Comparison of ENCODE assay signal across 1 cellular context in genomic region chr19:12113121-12113520, GRCh38.
TF ChIP-seq lines count a peak whose summit lies in the region.

No MANE protein-coding gene starts in this region.

TF ChIP-seq in K562, 482 proteins besides CTCF, POLR2A, EP300 and RAD21:
- no peak for TF ChIP-seq ZNF584 (CRISPR knock-in tag; IDR thresholded peaks at IDR 0.05; ENCODE audit: low read depth)
- TF ChIP-seq MTF1 (CRISPR knock-in tag; IDR thresholded peaks at IDR 0.05; ENCODE audit: borderline replicate concordance) = no peak
- no peak for TF ChIP-seq ZNF586 (CRISPR knock-in tag; conservative IDR thresholded peaks at IDR 0.05)
- no peak for TF ChIP-seq ELK3 (CRISPR knock-in tag; IDR thresholded peaks at IDR 0.05)
- TF ChIP-seq AFF1 (IDR thresholded peaks at IDR 0.05; ENCODE audit: low read depth in 1 of 2, partially characterized antibody in 2 of 2) = no peak
- TF ChIP-seq ZFP36 (IDR thresholded peaks at IDR 0.05; ENCODE audit: low read depth, low read length, partially characterized antibody) = no peak
- no peak for TF ChIP-seq SIRT6 (IDR thresholded peaks at IDR 0.05; ENCODE audit: low read depth, low read length)
- TF ChIP-seq NFRKB (IDR thresholded peaks at IDR 0.05; ENCODE audit: low read depth) = no peak
- no peak for TF ChIP-seq COPS2 (conservative IDR thresholded peaks at IDR 0.05)
- no peak for TF ChIP-seq PML (IDR thresholded peaks at IDR 0.05; ENCODE audit: low read length)
- no peak for TF ChIP-seq ZBTB8A (IDR thresholded peaks at IDR 0.05; ENCODE audit: partially characterized antibody)
- no peak for TF ChIP-seq CHAMP1 (IDR thresholded peaks at IDR 0.05)
- no peak for TF ChIP-seq MLLT1 (IDR thresholded peaks at IDR 0.05)
- TF ChIP-seq E2F8 (IDR thresholded peaks at IDR 0.05; ENCODE audit: low read depth, partially characterized antibody) = no peak
